Comparison of ENCODE assay signal across 8 cellular contexts in the genomic region with DNA sequence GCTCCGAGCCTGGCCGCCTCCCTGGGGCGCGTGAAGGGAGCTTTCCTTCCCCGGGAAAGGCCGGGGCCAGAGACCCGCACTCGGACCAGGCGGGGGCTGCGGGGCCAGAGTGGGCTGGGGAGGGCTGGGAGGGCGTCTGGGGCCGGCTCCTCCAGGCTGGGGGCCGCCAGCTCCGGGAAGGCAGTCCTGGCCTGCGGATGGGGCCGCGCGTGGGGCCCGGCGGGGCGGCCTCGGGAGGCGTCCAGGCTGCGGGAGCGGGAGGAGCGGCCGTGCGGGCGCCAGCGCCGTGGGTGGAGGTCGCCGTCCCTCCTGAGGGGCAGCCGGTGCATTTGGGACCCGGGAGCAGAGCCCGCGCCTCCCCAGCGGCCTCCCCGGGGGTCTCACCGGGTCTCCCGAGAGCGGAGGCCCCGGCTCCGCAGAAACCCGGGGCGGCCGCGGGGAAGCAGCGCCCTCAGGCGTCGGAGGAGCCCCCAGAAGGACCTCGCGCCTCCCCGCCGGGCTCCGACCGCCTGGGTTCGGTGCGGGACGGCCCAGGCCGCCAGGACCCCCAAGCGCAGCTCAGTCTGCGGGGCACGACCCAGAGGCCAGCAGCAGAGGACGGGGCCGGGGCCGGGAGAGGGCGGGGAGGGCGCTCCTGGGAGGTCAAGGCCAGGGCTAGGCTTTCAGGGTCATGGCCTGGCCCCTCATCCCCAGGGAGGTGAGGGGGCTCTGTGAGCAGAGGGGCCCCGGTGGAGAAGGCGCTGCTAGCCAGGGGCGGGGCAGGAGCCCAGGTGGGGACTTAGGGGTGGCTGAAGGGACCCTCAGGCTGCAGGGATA. TPM values are rescaled to one million over a fixed set of nuclear protein-coding genes. Genes with fewer than 3 reads are reported as not detected.
DNase-seq lines count a peak whose midpoint lies in the region; ATAC-seq, FAIRE-seq and TF ChIP-seq lines count a peak whose summit lies in the region.

No MANE protein-coding gene starts in this region.

- no peaks in the 10 kb centered on the region for H3K9me1 ChIP-seq in keratinocyte (ENCODE audit: control insufficient read depth, extremely low read depth, insufficient read depth, low read length)

- H3K36me3 ChIP-seq in ascending aorta: no peaks in the 10 kb centered on the region
- H3K36me3 ChIP-seq in keratinocyte (ENCODE audit: control insufficient read depth in 2 of 2, extremely low read depth in 1 of 2, insufficient read depth in 2 of 2, low read length in 2 of 2): no peaks in the 10 kb centered on the region

- no peak overlapping the region for H2AFZ ChIP-seq in keratinocyte (ENCODE audit: control insufficient read depth, low read length)

- DNase-seq in GM19239 (ENCODE audit: insufficient read length, low spot score) (no peak), ascending aorta (ENCODE audit: low spot score in 2 of 2) (no peak), keratinocyte (ENCODE audit: low read depth, low spot score) (no peak), SIG-M5 (lab: John Stamatoyannopoulos, UW) (no peak), cerebellar nuclear complex (lab: John Stamatoyannopoulos, UW) (no peak)
- DNase-seq in stimulated activated CD8-positive, alpha-beta memory T cell treated with anti-CD3 and anti-CD28 coated beads, Interleukin-12 subunit alpha, Interleukin-12 subunit beta, amount 100 ng/mL, for 4 hours (ENCODE audit: low read depth): peak; percentile 62

- no peaks in the 10 kb centered on the region for H4K20me1 ChIP-seq in keratinocyte (ENCODE audit: control insufficient read depth, extremely low read depth, insufficient read depth, low read length)

- intact Hi-C loops in ascending aorta (cut with DNase I): loop anchor here (5.0 kb wide), 2 partner anchors 40 to 130 kb away; a partner anchor contains a TSS

- no peaks in the 10 kb centered on the region for H3K9me3 ChIP-seq in ascending aorta
- no peaks in the 10 kb centered on the region for H3K9me3 ChIP-seq in keratinocyte (ENCODE audit: control insufficient read depth, low read depth, low read length)

- peak overlapping the region; percentile 43 for H3K4me2 ChIP-seq in keratinocyte (ENCODE audit: control insufficient read depth, extremely low read depth, insufficient read depth, low read depth, low read length)

- FAIRE-seq in GM19239 (lab: Jason Lieb, UNC): peak; percentile 26
- no peak for FAIRE-seq in keratinocyte (lab: Jason Lieb, UNC)

- no peaks in the 10 kb centered on the region for H3K79me2 ChIP-seq in keratinocyte (ENCODE audit: control insufficient read depth, insufficient read depth, low read length)

- H3K4me1 ChIP-seq in ascending aorta (peaks cover 19 to 22% of the 10 kb centered on the region in 2 donors), keratinocyte (ENCODE audit: control insufficient read depth, extremely low read depth, insufficient read depth, low read length) (peaks cover 31% of the 10 kb centered on the region)

- H3K27me3 ChIP-seq in ascending aorta (peaks cover 13% of the 10 kb centered on the region), keratinocyte (ENCODE audit: control insufficient read depth, extremely low read depth, insufficient read depth, low read length) (peaks cover 24% of the 10 kb centered on the region)

- peak; percentile 37 to 72 (median 49) for TF ChIP-seq CTCF in ascending aorta (IDR thresholded peaks at IDR 0.05)
- TF ChIP-seq CTCF in keratinocyte (optimal IDR thresholded peaks at IDR 0.05 in 1 of 3, IDR thresholded peaks at IDR 0.05 in 1 of 3, conservative IDR thresholded peaks at IDR 0.05 in 1 of 3; ENCODE audit: extremely low read depth in 1 of 3, insufficient read depth in 2 of 3, low read length in 3 of 3): peak in 1 of 3 experiments; percentile 15

- H3K4me3 ChIP-seq in ascending aorta (peak overlapping the region; percentile 47 to 66), keratinocyte (ENCODE audit: control insufficient read depth in 2 of 3, extremely low read depth in 1 of 3, insufficient read depth in 2 of 3, low read depth in 1 of 3, low read length in 3 of 3) (peak overlapping the region; percentile 2 to 25 (median 12))

- ATAC-seq in SK-N-SH treated with all-trans-retinoic acid at 6 μM for 48 hours (peak; percentile 47), HG03354 (IDR thresholded peaks at IDR 0.05; ENCODE audit: poor library complexity, severe bottlenecking, unreplicated experiment) (no peak)

- H3K9ac ChIP-seq in keratinocyte (ENCODE audit: control insufficient read depth, extremely low read depth, insufficient read depth, low read length): no peak overlapping the region

- dilution Hi-C loops in keratinocyte (cut with MboI; ENCODE audit: extremely low pct_ligation_motif_present, low sequenced_read_pairs): no loop called here

- H3K27ac ChIP-seq in ascending aorta: no peak overlapping the region
- H3K27ac ChIP-seq in keratinocyte (ENCODE audit: control insufficient read depth, insufficient read depth, low read length): no peak overlapping the region

TF ChIP-seq in SK-N-SH treated with all-trans-retinoic acid at 6 μM for 48 hours, 23 proteins besides CTCF, POLR2A, EP300 and RAD21:
- TF ChIP-seq ZNF8 (CRISPR knock-in tag; IDR thresholded peaks at IDR 0.05) (no peak), ZNF565 (CRISPR knock-in tag; conservative IDR thresholded peaks at IDR 0.05; ENCODE audit: low read depth) (no peak), PPARA (CRISPR knock-in tag; IDR thresholded peaks at IDR 0.05; ENCODE audit: borderline replicate concordance) (no peak), TCF4 (CRISPR knock-in tag; IDR thresholded peaks at IDR 0.05; ENCODE audit: borderline replicate concordance) (no peak), ISL1 (CRISPR knock-in tag; IDR thresholded peaks at IDR 0.05) (no peak), TOX (CRISPR knock-in tag; IDR thresholded peaks at IDR 0.05; ENCODE audit: borderline replicate concordance) (no peak), ZFP3 (CRISPR knock-in tag; IDR thresholded peaks at IDR 0.05) (no peak), SNAI2 (CRISPR knock-in tag; IDR thresholded peaks at IDR 0.05) (no peak), ZFP30 (CRISPR knock-in tag; IDR thresholded peaks at IDR 0.05) (no peak), ARNTL (CRISPR knock-in tag; IDR thresholded peaks at IDR 0.05; ENCODE audit: borderline replicate concordance, low read depth) (no peak), GLIS3 (CRISPR knock-in tag; IDR thresholded peaks at IDR 0.05) (no peak), ZNF70 (CRISPR knock-in tag; IDR thresholded peaks at IDR 0.05) (no peak)
- TF ChIP-seq, protein P1, sequence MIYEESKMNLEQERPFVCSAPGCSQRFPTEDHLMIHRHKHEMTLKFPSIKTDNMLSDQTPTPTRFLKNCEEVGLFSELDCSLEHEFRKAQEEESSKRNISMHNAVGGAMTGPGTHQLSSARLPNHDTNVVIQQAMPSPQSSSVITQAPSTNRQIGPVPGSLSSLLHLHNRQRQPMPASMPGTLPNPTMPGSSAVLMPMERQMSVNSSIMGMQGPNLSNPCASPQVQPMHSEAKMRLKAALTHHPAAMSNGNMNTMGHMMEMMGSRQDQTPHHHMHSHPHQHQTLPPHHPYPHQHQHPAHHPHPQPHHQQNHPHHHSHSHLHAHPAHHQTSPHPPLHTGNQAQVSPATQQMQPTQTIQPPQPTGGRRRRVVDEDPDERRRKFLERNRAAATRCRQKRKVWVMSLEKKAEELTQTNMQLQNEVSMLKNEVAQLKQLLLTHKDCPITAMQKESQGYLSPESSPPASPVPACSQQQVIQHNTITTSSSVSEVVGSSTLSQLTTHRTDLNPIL (CRISPR knock-in tag; IDR thresholded peaks at IDR 0.05; ENCODE audit: low read depth): no peak
- TF ChIP-seq, protein P2, sequence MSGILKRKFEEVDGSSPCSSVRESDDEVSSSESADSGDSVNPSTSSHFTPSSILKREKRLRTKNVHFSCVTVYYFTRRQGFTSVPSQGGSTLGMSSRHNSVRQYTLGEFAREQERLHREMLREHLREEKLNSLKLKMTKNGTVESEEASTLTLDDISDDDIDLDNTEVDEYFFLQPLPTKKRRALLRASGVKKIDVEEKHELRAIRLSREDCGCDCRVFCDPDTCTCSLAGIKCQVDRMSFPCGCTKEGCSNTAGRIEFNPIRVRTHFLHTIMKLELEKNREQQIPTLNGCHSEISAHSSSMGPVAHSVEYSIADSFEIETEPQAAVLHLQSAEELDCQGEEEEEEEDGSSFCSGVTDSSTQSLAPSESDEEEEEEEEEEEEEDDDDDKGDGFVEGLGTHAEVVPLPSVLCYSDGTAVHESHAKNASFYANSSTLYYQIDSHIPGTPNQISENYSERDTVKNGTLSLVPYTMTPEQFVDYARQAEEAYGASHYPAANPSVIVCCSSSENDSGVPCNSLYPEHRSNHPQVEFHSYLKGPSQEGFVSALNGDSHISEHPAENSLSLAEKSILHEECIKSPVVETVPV (CRISPR knock-in tag; IDR thresholded peaks at IDR 0.05): no peak

RNA-seq across cellular contexts. Expression of a gene that starts 7.3 kb away (rescaled TPM):
- 0.75 TPM for total RNA-seq in ascending aorta
- 18.5 to 26.8 TPM (median 21.8 TPM) in 3 replicates for polyA plus RNA-seq in keratinocyte
- 10.9 TPM for polyA plus RNA-seq in keratinocyte (2011; ENCODE audit: low read depth)
- 11.7 and 37.9 TPM in 2 replicates for polyA plus RNA-seq in keratinocyte (2011; cell fraction: cytosol; rRNA removed)
- polyA plus RNA-seq in keratinocyte (2011; cell fraction: nucleus; rRNA removed): 12.2 and 16.0 TPM in 2 replicates
- 19.1 and 41.5 TPM in 2 replicates for polyA plus RNA-seq in keratinocyte (2012; ENCODE audit: low replicate concordance)
- polyA minus RNA-seq in keratinocyte: 5.5 to 8.2 TPM (median 6.2 TPM) in 3 replicates
- 43.4 TPM for polyA minus RNA-seq in keratinocyte (2011; cell fraction: cytosol; rRNA and poly(A)+ RNA removed)
- 9.0 and 9.2 TPM in 2 replicates for polyA minus RNA-seq in keratinocyte (2011; cell fraction: nucleus; rRNA and poly(A)+ RNA removed)

RNA-seq across cellular contexts. Expression of a gene that starts 11.9 kb away (rescaled TPM):
- 65.5 TPM for total RNA-seq in ascending aorta
- 0.55 to 0.86 TPM (median 0.72 TPM) in 3 replicates for polyA plus RNA-seq in keratinocyte
- polyA plus RNA-seq in keratinocyte (2011; ENCODE audit: low read depth): not detected
- polyA plus RNA-seq in keratinocyte (2011; cell fraction: cytosol; rRNA removed): 0.29 and 1.0 TPM in 2 replicates
- 2.0 and 2.7 TPM in 2 replicates for polyA plus RNA-seq in keratinocyte (2011; cell fraction: nucleus; rRNA removed)
- polyA plus RNA-seq in keratinocyte (2012; ENCODE audit: low replicate concordance): 0.17 and 1.0 TPM in 2 replicates
- 0.40 to 3.1 TPM (median 1.4 TPM) in 3 replicates for polyA minus RNA-seq in keratinocyte
- 6.5 TPM for polyA minus RNA-seq in keratinocyte (2011; cell fraction: cytosol; rRNA and poly(A)+ RNA removed)
- polyA minus RNA-seq in keratinocyte (2011; cell fraction: nucleus; rRNA and poly(A)+ RNA removed): 3.8 and 6.5 TPM in 2 replicates

RNA-seq across cellular contexts. Expression of a gene that starts 59.1 kb away (rescaled TPM):
- total RNA-seq in ascending aorta: 468 TPM
- 132 to 140 TPM (median 137 TPM) in 3 replicates for polyA plus RNA-seq in keratinocyte
- 97.7 TPM for polyA plus RNA-seq in keratinocyte (2011; ENCODE audit: low read depth)
- 114 and 141 TPM in 2 replicates for polyA plus RNA-seq in keratinocyte (2011; cell fraction: cytosol; rRNA removed)
- polyA plus RNA-seq in keratinocyte (2011; cell fraction: nucleus; rRNA removed): 152 and 154 TPM in 2 replicates
- 111 and 120 TPM in 2 replicates for polyA plus RNA-seq in keratinocyte (2012; ENCODE audit: low replicate concordance)
- 69.3 to 118 TPM (median 90.8 TPM) in 3 replicates for polyA minus RNA-seq in keratinocyte
- polyA minus RNA-seq in keratinocyte (2011; cell fraction: cytosol; rRNA and poly(A)+ RNA removed): 232 TPM
- 92.1 and 106 TPM in 2 replicates for polyA minus RNA-seq in keratinocyte (2011; cell fraction: nucleus; rRNA and poly(A)+ RNA removed)
